1 cellular context compared by ENCODE assay signal in the genomic region with DNA sequence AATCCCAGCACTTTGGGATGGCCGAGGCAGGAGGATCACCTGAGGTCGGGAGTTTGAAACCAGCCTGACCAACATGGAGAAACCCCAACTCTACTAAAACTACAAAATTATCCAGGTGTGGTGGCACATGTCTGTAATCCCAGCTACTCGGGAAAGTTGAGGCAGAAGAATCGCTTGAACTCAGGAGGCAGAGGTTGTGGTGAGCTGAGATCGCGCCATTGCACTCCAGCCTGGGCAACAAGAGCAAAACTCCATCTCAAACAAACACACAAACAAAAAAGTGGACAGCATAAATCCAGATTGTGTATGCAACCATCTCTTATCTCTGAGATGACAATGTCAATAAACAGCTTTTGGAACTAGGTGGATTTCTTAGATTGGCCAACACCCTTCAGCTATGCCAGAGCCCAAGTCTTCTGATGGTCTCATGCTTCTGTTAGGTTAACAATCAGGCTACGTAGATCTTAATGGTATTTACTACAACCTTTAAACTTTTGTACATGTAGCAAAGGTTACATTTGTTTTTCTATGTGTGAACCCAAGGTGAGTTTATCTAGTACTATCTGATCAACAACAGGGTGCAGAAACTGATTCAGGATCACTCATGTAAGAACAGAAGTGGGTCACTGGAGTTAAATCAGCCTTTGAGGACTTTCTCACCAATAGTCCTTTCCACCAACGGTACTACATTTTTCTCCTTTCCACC.
TF ChIP-seq lines count a peak whose summit lies in the region.

No MANE protein-coding gene starts in this region.

TF ChIP-seq in HepG2, 621 proteins besides CTCF, POLR2A, EP300 and RAD21 (continued from another document and continues in another):
- TF ChIP-seq, protein P1, sequence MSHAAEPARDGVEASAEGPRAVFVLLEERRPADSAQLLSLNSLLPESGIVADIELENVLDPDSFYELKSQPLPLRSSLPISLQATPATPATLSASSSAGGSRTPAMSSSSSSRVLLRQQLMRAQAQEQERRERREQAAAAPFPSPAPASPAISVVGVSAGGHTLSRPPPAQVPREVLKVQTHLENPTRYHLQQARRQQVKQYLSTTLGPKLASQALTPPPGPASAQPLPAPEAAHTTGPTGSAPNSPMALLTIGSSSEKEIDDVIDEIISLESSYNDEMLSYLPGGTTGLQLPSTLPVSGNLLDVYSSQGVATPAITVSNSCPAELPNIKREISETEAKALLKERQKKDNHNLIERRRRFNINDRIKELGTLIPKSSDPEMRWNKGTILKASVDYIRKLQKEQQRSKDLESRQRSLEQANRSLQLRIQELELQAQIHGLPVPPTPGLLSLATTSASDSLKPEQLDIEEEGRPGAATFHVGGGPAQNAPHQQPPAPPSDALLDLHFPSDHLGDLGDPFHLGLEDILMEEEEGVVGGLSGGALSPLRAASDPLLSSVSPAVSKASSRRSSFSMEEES (CRISPR knock-in tag; IDR thresholded peaks at IDR 0.05), result peak; percentile 59; the same call in 1 of the 2 replicates
- TF ChIP-seq, protein P2, sequence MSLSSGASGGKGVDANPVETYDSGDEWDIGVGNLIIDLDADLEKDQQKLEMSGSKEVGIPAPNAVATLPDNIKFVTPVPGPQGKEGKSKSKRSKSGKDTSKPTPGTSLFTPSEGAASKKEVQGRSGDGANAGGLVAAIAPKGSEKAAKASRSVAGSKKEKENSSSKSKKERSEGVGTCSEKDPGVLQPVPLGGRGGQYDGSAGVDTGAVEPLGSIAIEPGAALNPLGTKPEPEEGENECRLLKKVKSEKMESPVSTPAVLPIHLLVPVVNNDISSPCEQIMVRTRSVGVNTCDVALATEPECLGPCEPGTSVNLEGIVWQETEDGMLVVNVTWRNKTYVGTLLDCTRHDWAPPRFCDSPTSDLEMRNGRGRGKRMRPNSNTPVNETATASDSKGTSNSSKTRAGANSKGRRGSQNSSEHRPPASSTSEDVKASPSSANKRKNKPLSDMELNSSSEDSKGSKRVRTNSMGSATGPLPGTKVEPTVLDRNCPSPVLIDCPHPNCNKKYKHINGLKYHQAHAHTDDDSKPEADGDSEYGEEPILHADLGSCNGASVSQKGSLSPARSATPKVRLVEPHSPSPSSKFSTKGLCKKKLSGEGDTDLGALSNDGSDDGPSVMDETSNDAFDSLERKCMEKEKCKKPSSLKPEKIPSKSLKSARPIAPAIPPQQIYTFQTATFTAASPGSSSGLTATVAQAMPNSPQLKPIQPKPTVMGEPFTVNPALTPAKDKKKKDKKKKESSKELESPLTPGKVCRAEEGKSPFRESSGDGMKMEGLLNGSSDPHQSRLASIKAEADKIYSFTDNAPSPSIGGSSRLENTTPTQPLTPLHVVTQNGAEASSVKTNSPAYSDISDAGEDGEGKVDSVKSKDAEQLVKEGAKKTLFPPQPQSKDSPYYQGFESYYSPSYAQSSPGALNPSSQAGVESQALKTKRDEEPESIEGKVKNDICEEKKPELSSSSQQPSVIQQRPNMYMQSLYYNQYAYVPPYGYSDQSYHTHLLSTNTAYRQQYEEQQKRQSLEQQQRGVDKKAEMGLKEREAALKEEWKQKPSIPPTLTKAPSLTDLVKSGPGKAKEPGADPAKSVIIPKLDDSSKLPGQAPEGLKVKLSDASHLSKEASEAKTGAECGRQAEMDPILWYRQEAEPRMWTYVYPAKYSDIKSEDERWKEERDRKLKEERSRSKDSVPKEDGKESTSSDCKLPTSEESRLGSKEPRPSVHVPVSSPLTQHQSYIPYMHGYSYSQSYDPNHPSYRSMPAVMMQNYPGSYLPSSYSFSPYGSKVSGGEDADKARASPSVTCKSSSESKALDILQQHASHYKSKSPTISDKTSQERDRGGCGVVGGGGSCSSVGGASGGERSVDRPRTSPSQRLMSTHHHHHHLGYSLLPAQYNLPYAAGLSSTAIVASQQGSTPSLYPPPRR (CRISPR knock-in tag; IDR thresholded peaks at IDR 0.05; ENCODE audit: borderline replicate concordance), result peak; percentile 78
- TF ChIP-seq, protein P3, sequence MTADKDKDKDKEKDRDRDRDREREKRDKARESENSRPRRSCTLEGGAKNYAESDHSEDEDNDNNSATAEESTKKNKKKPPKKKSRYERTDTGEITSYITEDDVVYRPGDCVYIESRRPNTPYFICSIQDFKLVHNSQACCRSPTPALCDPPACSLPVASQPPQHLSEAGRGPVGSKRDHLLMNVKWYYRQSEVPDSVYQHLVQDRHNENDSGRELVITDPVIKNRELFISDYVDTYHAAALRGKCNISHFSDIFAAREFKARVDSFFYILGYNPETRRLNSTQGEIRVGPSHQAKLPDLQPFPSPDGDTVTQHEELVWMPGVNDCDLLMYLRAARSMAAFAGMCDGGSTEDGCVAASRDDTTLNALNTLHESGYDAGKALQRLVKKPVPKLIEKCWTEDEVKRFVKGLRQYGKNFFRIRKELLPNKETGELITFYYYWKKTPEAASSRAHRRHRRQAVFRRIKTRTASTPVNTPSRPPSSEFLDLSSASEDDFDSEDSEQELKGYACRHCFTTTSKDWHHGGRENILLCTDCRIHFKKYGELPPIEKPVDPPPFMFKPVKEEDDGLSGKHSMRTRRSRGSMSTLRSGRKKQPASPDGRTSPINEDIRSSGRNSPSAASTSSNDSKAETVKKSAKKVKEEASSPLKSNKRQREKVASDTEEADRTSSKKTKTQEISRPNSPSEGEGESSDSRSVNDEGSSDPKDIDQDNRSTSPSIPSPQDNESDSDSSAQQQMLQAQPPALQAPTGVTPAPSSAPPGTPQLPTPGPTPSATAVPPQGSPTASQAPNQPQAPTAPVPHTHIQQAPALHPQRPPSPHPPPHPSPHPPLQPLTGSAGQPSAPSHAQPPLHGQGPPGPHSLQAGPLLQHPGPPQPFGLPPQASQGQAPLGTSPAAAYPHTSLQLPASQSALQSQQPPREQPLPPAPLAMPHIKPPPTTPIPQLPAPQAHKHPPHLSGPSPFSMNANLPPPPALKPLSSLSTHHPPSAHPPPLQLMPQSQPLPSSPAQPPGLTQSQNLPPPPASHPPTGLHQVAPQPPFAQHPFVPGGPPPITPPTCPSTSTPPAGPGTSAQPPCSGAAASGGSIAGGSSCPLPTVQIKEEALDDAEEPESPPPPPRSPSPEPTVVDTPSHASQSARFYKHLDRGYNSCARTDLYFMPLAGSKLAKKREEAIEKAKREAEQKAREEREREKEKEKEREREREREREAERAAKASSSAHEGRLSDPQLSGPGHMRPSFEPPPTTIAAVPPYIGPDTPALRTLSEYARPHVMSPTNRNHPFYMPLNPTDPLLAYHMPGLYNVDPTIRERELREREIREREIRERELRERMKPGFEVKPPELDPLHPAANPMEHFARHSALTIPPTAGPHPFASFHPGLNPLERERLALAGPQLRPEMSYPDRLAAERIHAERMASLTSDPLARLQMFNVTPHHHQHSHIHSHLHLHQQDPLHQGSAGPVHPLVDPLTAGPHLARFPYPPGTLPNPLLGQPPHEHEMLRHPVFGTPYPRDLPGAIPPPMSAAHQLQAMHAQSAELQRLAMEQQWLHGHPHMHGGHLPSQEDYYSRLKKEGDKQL (CRISPR knock-in tag; IDR thresholded peaks at IDR 0.05; ENCODE audit: low read depth), result 0 out of 2 replicates have a peak, but pooled peaks have one; percentile 16
- TF ChIP-seq NFYC (CRISPR knock-in tag; IDR thresholded peaks at IDR 0.05), result no peak
- TF ChIP-seq, protein P4, sequence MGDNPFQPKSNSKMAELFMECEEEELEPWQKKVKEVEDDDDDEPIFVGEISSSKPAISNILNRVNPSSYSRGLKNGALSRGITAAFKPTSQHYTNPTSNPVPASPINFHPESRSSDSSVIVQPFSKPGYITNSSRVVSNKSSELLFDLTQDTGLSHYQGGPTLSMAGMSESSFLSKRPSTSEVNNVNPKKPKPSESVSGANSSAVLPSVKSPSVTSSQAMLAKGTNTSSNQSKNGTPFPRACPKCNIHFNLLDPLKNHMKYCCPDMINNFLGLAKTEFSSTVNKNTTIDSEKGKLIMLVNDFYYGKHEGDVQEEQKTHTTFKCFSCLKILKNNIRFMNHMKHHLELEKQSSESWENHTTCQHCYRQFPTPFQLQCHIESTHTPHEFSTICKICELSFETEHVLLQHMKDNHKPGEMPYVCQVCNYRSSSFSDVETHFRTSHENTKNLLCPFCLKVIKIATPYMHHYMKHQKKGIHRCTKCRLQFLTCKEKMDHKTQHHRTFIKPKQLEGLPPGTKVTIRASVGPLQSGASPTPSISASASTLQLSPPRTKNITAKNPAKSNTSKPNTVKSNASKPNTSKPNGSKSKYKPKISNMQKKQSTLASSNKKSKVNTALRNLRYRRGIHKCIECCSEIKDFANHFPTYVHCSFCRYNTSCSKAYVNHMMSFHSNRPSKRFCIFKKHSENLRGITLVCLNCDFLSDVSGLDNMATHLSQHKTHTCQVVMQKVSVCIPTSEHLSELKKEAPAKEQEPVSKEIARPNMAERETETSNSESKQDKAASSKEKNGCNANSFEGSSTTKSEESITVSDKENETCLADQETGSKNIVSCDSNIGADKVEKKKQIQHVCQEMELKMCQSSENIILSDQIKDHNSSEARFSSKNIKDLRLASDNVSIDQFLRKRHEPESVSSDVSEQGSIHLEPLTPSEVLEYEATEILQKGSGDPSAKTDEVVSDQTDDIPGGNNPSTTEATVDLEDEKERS (CRISPR knock-in tag; IDR thresholded peaks at IDR 0.05), result 0 out of 2 replicates have a peak, but pooled peaks have one; percentile 47
- TF ChIP-seq, protein P5, sequence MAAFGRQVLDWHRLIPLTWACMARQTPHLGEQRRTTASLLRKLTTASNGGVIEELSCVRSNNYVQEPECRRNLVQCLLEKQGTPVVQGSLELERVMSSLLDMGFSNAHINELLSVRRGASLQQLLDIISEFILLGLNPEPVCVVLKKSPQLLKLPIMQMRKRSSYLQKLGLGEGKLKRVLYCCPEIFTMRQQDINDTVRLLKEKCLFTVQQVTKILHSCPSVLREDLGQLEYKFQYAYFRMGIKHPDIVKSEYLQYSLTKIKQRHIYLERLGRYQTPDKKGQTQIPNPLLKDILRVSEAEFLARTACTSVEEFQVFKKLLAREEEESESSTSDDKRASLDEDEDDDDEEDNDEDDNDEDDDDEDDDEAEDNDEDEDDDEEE (CRISPR knock-in tag; IDR thresholded peaks at IDR 0.05), result no peak
- TF ChIP-seq ZNF317 (CRISPR knock-in tag; IDR thresholded peaks at IDR 0.05), result no peak
- TF ChIP-seq NFIC (IDR thresholded peaks at IDR 0.05; ENCODE audit: low read length), result peak; percentile 59; the same call in 1 of the 2 replicates
- TF ChIP-seq IRF2 (CRISPR knock-in tag; IDR thresholded peaks at IDR 0.05), result peak; percentile 41; the same call in 1 of the 2 replicates
- 0 out of 2 replicates have a peak, but pooled peaks have one; percentile 14 for TF ChIP-seq ZSCAN31 (CRISPR knock-in tag; IDR thresholded peaks at IDR 0.05; ENCODE audit: low read depth)
- TF ChIP-seq, protein P6, sequence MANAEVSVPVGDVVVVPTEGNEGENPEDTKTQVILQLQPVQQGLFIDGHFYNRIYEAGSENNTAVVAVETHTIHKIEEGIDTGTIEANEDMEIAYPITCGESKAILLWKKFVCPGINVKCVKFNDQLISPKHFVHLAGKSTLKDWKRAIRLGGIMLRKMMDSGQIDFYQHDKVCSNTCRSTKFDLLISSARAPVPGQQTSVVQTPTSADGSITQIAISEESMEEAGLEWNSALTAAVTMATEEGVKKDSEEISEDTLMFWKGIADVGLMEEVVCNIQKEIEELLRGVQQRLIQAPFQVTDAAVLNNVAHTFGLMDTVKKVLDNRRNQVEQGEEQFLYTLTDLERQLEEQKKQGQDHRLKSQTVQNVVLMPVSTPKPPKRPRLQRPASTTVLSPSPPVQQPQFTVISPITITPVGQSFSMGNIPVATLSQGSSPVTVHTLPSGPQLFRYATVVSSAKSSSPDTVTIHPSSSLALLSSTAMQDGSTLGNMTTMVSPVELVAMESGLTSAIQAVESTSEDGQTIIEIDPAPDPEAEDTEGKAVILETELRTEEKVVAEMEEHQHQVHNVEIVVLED (CRISPR knock-in tag; IDR thresholded peaks at IDR 0.05; ENCODE audit: borderline replicate concordance), result peak; percentile 28; the same call in 1 of the 2 replicates
- peak; percentile 41; the same call in 1 of the 2 replicates for TF ChIP-seq GFI1 (CRISPR knock-in tag; IDR thresholded peaks at IDR 0.05; ENCODE audit: borderline replicate concordance)
- TF ChIP-seq, protein P7, sequence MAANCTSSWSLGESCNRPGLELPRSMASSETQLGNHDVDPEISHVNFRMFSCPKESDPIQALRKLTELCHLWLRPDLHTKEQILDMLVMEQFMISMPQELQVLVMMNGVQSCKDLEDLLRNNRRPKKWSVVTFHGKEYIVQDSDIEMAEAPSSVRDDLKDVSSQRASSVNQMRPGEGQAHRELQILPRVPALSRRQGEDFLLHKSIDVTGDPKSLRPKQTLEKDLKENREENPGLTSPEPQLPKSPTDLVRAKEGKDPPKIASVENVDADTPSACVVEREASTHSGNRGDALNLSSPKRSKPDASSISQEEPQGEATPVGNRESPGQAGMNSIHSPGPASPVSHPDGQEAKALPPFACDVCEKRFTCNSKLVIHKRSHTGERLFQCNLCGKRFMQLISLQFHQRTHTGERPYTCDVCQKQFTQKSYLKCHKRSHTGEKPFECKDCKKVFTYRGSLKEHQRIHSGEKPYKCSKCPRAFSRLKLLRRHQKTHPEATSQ (CRISPR knock-in tag; IDR thresholded peaks at IDR 0.05; ENCODE audit: borderline replicate concordance), result no peak
- TF ChIP-seq SMAD9 (CRISPR knock-in tag; IDR thresholded peaks at IDR 0.05), result no peak
- TF ChIP-seq RBM22 (optimal IDR thresholded peaks at IDR 0.05; ENCODE audit: low read length), result peak; percentile 15
- peak; percentile 48 for TF ChIP-seq PPARG (CRISPR knock-in tag; conservative IDR thresholded peaks at IDR 0.05)
- TF ChIP-seq, protein P8, sequence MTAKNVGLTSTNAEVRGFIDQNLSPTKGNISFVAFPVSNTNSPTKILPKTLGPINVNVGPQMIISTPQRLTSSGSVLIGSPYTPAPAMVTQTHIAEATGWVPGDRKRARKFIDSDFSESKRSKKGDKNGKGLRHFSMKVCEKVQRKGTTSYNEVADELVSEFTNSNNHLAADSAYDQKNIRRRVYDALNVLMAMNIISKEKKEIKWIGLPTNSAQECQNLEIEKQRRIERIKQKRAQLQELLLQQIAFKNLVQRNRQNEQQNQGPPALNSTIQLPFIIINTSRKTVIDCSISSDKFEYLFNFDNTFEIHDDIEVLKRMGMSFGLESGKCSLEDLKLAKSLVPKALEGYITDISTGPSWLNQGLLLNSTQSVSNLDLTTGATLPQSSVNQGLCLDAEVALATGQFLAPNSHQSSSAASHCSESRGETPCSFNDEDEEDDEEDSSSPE (CRISPR knock-in tag; IDR thresholded peaks at IDR 0.05), result no peak
- TF ChIP-seq, protein P9, sequence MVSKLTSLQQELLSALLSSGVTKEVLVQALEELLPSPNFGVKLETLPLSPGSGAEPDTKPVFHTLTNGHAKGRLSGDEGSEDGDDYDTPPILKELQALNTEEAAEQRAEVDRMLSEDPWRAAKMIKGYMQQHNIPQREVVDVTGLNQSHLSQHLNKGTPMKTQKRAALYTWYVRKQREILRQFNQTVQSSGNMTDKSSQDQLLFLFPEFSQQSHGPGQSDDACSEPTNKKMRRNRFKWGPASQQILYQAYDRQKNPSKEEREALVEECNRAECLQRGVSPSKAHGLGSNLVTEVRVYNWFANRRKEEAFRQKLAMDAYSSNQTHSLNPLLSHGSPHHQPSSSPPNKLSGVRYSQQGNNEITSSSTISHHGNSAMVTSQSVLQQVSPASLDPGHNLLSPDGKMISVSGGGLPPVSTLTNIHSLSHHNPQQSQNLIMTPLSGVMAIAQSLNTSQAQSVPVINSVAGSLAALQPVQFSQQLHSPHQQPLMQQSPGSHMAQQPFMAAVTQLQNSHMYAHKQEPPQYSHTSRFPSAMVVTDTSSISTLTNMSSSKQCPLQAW (CRISPR knock-in tag; IDR thresholded peaks at IDR 0.05), result 0 out of 2 replicates have a peak, but pooled peaks have one; percentile 56
- peak; percentile 52; the same call in 1 of the 2 replicates for TF ChIP-seq TBX3 (IDR thresholded peaks at IDR 0.05; ENCODE audit: borderline replicate concordance)
- no peak for TF ChIP-seq KAT7 (CRISPR knock-in tag; IDR thresholded peaks at IDR 0.05; ENCODE audit: borderline replicate concordance)
- no peak for TF ChIP-seq NONO (IDR thresholded peaks at IDR 0.05)
- TF ChIP-seq NONO (CRISPR knock-in tag; conservative IDR thresholded peaks at IDR 0.05), result peak; percentile 58; the same call in 1 of the 2 replicates
- TF ChIP-seq ZNF782 (CRISPR knock-in tag; IDR thresholded peaks at IDR 0.05; ENCODE audit: borderline replicate concordance), result no peak
- no peak for TF ChIP-seq DNMT3B (CRISPR knock-in tag; conservative IDR thresholded peaks at IDR 0.05)
- TF ChIP-seq SPEN (CRISPR knock-in tag; IDR thresholded peaks at IDR 0.05; ENCODE audit: low read depth), result no peak
